ENCODE assay signal across 9 cellular contexts in genomic region chr9:71032779-71033178, GRCh38.
"Had no signal": no experiment of that assay in that cellular context is flagged by ENCODE, and none has a peak within 500 bp of the region (broad histone marks: within the 10 kb centered on the region; RNA-seq: fewer than 3 reads in every experiment).

No MANE protein-coding gene starts in this region.

- H3K36me3 ChIP-seq: HAP-1 had no signal

- H3K9me3 Mint-ChIP-seq: HFFc6 had no signal

- H3K9me3 ChIP-seq: HAP-1 had no signal

- H3K4me3 ChIP-seq: GM23248, HAP-1, K562 had no signal

- H3K27ac ChIP-seq: GM23248, HL-60 had no signal

- H3K9ac ChIP-seq: GM23248 had no signal

- ATAC-seq: HCT116, K562 had no signal

- H3K27ac Mint-ChIP-seq: HFFc6 had no signal

- DNase-seq: GM23248, GOT3, H7, HFFc6, IMR-90 had no signal

- FAIRE-seq: K562 had no signal

- H3K4me3 Mint-ChIP-seq: HFFc6 had no signal

- H2AFZ ChIP-seq: GM23248 had no signal
